ENCODE assay signal across 1 cellular context in genomic region chr19:4456843-4457653, GRCh38.
TF ChIP-seq lines count a peak whose summit lies in the region.

No MANE protein-coding gene starts in this region.

TF ChIP-seq in K562, 482 proteins besides CTCF, POLR2A, EP300 and RAD21 (continued from another document and continues in another):
- TF ChIP-seq ZNF318 (IDR thresholded peaks at IDR 0.05; ENCODE audit: borderline replicate concordance in 1 of 2, low read depth in 1 of 2) = no peak
- TF ChIP-seq ZMIZ1 (IDR thresholded peaks at IDR 0.05; ENCODE audit: low read depth in 2 of 2, low read length in 2 of 2) = no peak
- no peak for TF ChIP-seq KAT8 (IDR thresholded peaks at IDR 0.05; ENCODE audit: low read depth)
- TF ChIP-seq CBX5 (IDR thresholded peaks at IDR 0.05; ENCODE audit: borderline replicate concordance, low read depth) = no peak
- TF ChIP-seq TCF7 (IDR thresholded peaks at IDR 0.05; ENCODE audit: borderline replicate concordance) = no peak
- 0 out of 2 replicates have a peak, but pooled peaks have one; percentile 16 for TF ChIP-seq CC2D1A (IDR thresholded peaks at IDR 0.05)
- TF ChIP-seq, protein P1, sequence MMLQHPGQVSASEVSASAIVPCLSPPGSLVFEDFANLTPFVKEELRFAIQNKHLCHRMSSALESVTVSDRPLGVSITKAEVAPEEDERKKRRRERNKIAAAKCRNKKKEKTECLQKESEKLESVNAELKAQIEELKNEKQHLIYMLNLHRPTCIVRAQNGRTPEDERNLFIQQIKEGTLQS (IDR thresholded peaks at IDR 0.05) = no peak
- TF ChIP-seq, protein P1 (CRISPR knock-in tag; conservative IDR thresholded peaks at IDR 0.05) = no peak
- TF ChIP-seq PHF8 (IDR thresholded peaks at IDR 0.05; ENCODE audit: borderline replicate concordance, low read length) = peak; percentile 46; the same call in 1 of the 2 replicates
- no peak for TF ChIP-seq ARID2 (IDR thresholded peaks at IDR 0.05)
- TF ChIP-seq SIN3A (IDR thresholded peaks at IDR 0.05; ENCODE audit: borderline replicate concordance in 2 of 2, control insufficient read depth in 1 of 2, low read depth in 2 of 2, low read length in 2 of 2) = peak in 1 of 2 experiments; percentile 40; a peak in 2 of 4 replicates
- no peak for TF ChIP-seq DACH1 (IDR thresholded peaks at IDR 0.05; ENCODE audit: partially characterized antibody)
- TF ChIP-seq, protein P2, sequence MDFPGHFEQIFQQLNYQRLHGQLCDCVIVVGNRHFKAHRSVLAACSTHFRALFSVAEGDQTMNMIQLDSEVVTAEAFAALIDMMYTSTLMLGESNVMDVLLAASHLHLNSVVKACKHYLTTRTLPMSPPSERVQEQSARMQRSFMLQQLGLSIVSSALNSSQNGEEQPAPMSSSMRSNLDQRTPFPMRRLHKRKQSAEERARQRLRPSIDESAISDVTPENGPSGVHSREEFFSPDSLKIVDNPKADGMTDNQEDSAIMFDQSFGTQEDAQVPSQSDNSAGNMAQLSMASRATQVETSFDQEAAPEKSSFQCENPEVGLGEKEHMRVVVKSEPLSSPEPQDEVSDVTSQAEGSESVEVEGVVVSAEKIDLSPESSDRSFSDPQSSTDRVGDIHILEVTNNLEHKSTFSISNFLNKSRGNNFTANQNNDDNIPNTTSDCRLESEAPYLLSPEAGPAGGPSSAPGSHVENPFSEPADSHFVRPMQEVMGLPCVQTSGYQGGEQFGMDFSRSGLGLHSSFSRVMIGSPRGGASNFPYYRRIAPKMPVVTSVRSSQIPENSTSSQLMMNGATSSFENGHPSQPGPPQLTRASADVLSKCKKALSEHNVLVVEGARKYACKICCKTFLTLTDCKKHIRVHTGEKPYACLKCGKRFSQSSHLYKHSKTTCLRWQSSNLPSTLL (IDR thresholded peaks at IDR 0.05) = no peak
- no peak for TF ChIP-seq MED1 (CRISPR knock-in tag; IDR thresholded peaks at IDR 0.05; ENCODE audit: borderline replicate concordance)
- TF ChIP-seq NFIC (IDR thresholded peaks at IDR 0.05) = no peak
- TF ChIP-seq, protein P3, sequence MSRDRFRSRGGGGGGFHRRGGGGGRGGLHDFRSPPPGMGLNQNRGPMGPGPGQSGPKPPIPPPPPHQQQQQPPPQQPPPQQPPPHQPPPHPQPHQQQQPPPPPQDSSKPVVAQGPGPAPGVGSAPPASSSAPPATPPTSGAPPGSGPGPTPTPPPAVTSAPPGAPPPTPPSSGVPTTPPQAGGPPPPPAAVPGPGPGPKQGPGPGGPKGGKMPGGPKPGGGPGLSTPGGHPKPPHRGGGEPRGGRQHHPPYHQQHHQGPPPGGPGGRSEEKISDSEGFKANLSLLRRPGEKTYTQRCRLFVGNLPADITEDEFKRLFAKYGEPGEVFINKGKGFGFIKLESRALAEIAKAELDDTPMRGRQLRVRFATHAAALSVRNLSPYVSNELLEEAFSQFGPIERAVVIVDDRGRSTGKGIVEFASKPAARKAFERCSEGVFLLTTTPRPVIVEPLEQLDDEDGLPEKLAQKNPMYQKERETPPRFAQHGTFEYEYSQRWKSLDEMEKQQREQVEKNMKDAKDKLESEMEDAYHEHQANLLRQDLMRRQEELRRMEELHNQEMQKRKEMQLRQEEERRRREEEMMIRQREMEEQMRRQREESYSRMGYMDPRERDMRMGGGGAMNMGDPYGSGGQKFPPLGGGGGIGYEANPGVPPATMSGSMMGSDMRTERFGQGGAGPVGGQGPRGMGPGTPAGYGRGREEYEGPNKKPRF (IDR thresholded peaks at IDR 0.05; ENCODE audit: low read depth, low read length) = no peak
- no peak for TF ChIP-seq HMBOX1 (IDR thresholded peaks at IDR 0.05)
- TF ChIP-seq MCM2 (IDR thresholded peaks at IDR 0.05; ENCODE audit: low read depth) = no peak
- peak; percentile 69; the same call in 1 of the 2 replicates for TF ChIP-seq ZBTB7A (IDR thresholded peaks at IDR 0.05; ENCODE audit: borderline replicate concordance, control insufficient read depth, low read depth, low read length)
- no peak for TF ChIP-seq ZNF764 (CRISPR knock-in tag; IDR thresholded peaks at IDR 0.05; ENCODE audit: low read depth)
- no peak for TF ChIP-seq MAFK (IDR thresholded peaks at IDR 0.05; ENCODE audit: low read length)
- TF ChIP-seq ESRRB (CRISPR knock-in tag; IDR thresholded peaks at IDR 0.05; ENCODE audit: borderline replicate concordance) = no peak
- no peak for TF ChIP-seq PBX2 (CRISPR knock-in tag; IDR thresholded peaks at IDR 0.05; ENCODE audit: low read depth)
- no peak for TF ChIP-seq PBX2 (tag; conservative IDR thresholded peaks at IDR 0.05; ENCODE audit: low read depth)
- no peak for TF ChIP-seq STAT5A (IDR thresholded peaks at IDR 0.05; ENCODE audit: borderline replicate concordance, low read length)
- no peak for TF ChIP-seq POLR3A (IDR thresholded peaks at IDR 0.05; ENCODE audit: borderline replicate concordance, extremely low read depth, insufficient read depth, insufficient read length)
- no peak for TF ChIP-seq RNF2 (IDR thresholded peaks at IDR 0.05)
- no peak for TF ChIP-seq GTF3C2 (IDR thresholded peaks at IDR 0.05; ENCODE audit: borderline replicate concordance, extremely low read depth, insufficient read length)
- TF ChIP-seq ZNF583 (CRISPR knock-in tag; IDR thresholded peaks at IDR 0.05) = no peak
- no peak for TF ChIP-seq ZC3H4 (CRISPR knock-in tag; IDR thresholded peaks at IDR 0.05; ENCODE audit: borderline replicate concordance)
